In genomic region chr6:118467181-118467580, GRCh38 we compare ENCODE assay signal across 12 cellular contexts.
DNase-seq lines count a peak whose midpoint lies in the region; ATAC-seq lines count a peak whose summit lies in the region.
"Had no signal": no experiment of that assay in that cellular context is flagged by ENCODE, and none has a peak within 500 bp of the region (broad histone marks: within the 10 kb centered on the region; RNA-seq: fewer than 3 reads in every experiment).

No MANE protein-coding gene starts in this region.

- peaks cover 34% of the 10 kb centered on the region for H3K36me3 Mint-ChIP-seq in activated naive CD8-positive, alpha-beta T cell

- no peaks in the 10 kb centered on the region for H3K27me3 Mint-ChIP-seq in activated naive CD8-positive, alpha-beta T cell
- H3K27me3 Mint-ChIP-seq: CD4-positive, alpha-beta T cell had no signal

- H3K4me1 Mint-ChIP-seq in activated naive CD8-positive, alpha-beta T cell (ENCODE audit: low read depth), result peaks cover 6% of the 10 kb centered on the region
- H3K4me1 Mint-ChIP-seq: neural crest cell had no signal

- ATAC-seq in GM18520 (IDR thresholded peaks at IDR 0.05; ENCODE audit: unreplicated experiment) (peak; percentile 70), GM21367 (IDR thresholded peaks at IDR 0.05; ENCODE audit: unreplicated experiment) (peak; percentile 83), HG02938 (IDR thresholded peaks at IDR 0.05; ENCODE audit: unreplicated experiment) (peak; percentile 86)

- H3K9me3 Mint-ChIP-seq in activated naive CD8-positive, alpha-beta T cell (ENCODE audit: low read depth), result no peaks in the 10 kb centered on the region
- H3K9me3 Mint-ChIP-seq: CD4-positive, alpha-beta T cell; neural crest cell had no signal

- no peak overlapping the region for H3K4me3 Mint-ChIP-seq in activated naive CD8-positive, alpha-beta T cell
- H3K4me3 Mint-ChIP-seq: CD4-positive, alpha-beta T cell; neural crest cell had no signal

- DNase-seq in NCI-H2171 (lab: John Stamatoyannopoulos, UW) (no peak), NCI-H446 treated with DMSO at 0.1 percent for 48 hours (lab: John Stamatoyannopoulos, UW) (no peak), Kasumi-1 (lab: John Stamatoyannopoulos, UW) (no peak)
- DNase-seq: CD4-positive, alpha-beta T cell; GDM1; NCI-H1436; NCI-H526 treated with DMSO at 0.1 percent for 48 hours had no signal

- peak overlapping the region; percentile 35 for H3K27ac Mint-ChIP-seq in activated naive CD8-positive, alpha-beta T cell
- H3K27ac Mint-ChIP-seq: CD4-positive, alpha-beta T cell had no signal
